Comparison of ENCODE assay signal across 20 cellular contexts in genomic region chr5:9482381-9482780, GRCh38.
DNase-seq lines count a peak whose midpoint lies in the region; ATAC-seq and TF ChIP-seq lines count a peak whose summit lies in the region.
"Had no signal": no experiment of that assay in that cellular context is flagged by ENCODE, and none has a peak within 500 bp of the region (broad histone marks: within the 10 kb centered on the region; RNA-seq: fewer than 3 reads in every experiment).

No MANE protein-coding gene starts in this region.

- H2BK12ac ChIP-seq in mesenchymal stem cell (ENCODE audit: low read length in 2 of 2), result peak overlapping the region; percentile 34 to 91

- peak overlapping the region; percentile 91 for H4K5ac ChIP-seq in IMR-90 (ENCODE audit: low read depth, low read length)

- H2BK15ac ChIP-seq in IMR-90 (ENCODE audit: low read depth, low read length), result peak overlapping the region; percentile 58; the same call in 2 of the 3 replicates
- H2BK15ac ChIP-seq in mesenchymal stem cell (ENCODE audit: low read depth, poor library complexity, severe bottlenecking), result no peak overlapping the region

- H3K27ac ChIP-seq in GM23248, result 0 out of 2 replicates have a peak overlapping the region, but pooled peaks have one; percentile 16
- peak overlapping the region; percentile 2; the same call in 1 of the 2 replicates for H3K27ac ChIP-seq in IMR-90 (ENCODE audit: insufficient read depth, low read length)
- H3K27ac ChIP-seq in mesenchymal stem cell (ENCODE audit: low read length, poor library complexity, severe bottlenecking), result no peak overlapping the region
- H3K27ac ChIP-seq in smooth muscle cell (ENCODE audit: low read depth), result peak overlapping the region; percentile 79
- H3K27ac ChIP-seq: A549; BLaER1 treated with 17β-estradiol and CSF1 and Interleukin-3, amounts not matched to agents 10 nM and 100 nM had no signal

- H3F3A ChIP-seq in GM23248 (ENCODE audit: insufficient read depth) (peaks cover 32% of the 10 kb centered on the region), smooth muscle cell (ENCODE audit: low read depth) (peaks cover 17% of the 10 kb centered on the region)

- 0 out of 2 replicates have a peak overlapping the region, but pooled peaks have one; percentile 13 for H3K56ac ChIP-seq in IMR-90 (ENCODE audit: extremely low read depth, insufficient read depth, low read length)

- H3K9ac ChIP-seq in GM23248 (no peak overlapping the region), IMR-90 (ENCODE audit: low read depth, low read length) (no peak overlapping the region), mesenchymal stem cell (ENCODE audit: low read length) (no peak overlapping the region), smooth muscle cell (ENCODE audit: low read depth) (no peak overlapping the region)
- H3K9ac ChIP-seq: BLaER1 treated with 17β-estradiol and CSF1 and Interleukin-3, amounts not matched to agents 10 nM and 100 nM had no signal

- CTCF ChIA-PET in IMR-90 (lab: Yijun Ruan, JAX), result no interaction called here

- H3K4me1 ChIP-seq in GM23248 (ENCODE audit: insufficient read depth) (peaks cover 40% of the 10 kb centered on the region), IMR-90 (ENCODE audit: control insufficient read depth, insufficient read depth, low read length) (peaks cover 12% of the 10 kb centered on the region), mesenchymal stem cell (ENCODE audit: control insufficient read depth, insufficient read depth, low read depth, low read length) (peaks cover 3% of the 10 kb centered on the region), smooth muscle cell (ENCODE audit: low read depth) (peaks cover 14% of the 10 kb centered on the region)
- H3K4me1 ChIP-seq: A549, BE2C, HAP-1 had no signal

- H4K8ac ChIP-seq in IMR-90 (ENCODE audit: low read depth in 2 of 2, low read length in 2 of 2) (peak overlapping the region; percentile 65 to 76), mesenchymal stem cell (ENCODE audit: low read length) (peak overlapping the region; percentile 43)

- 100% methylated on average over 2 of the region's 2 CpGs for WGBS in GM23248 (ENCODE audit: low coverage in 1 of 2, low lambda C conversion rate in 2 of 2, missing lambda C conversion rate in 2 of 2), 2 experiments
- WGBS in IMR-90 (ENCODE audit: extremely low coverage in 2 of 2, insufficient read length in 1 of 2), 2 experiments, result no CpG with 5 or more reads among the region's 2 CpGs
- WGBS in mesenchymal stem cell, result 93% methylated on average over 2 of the region's 2 CpGs
- 100% methylated on average over 2 of the region's 2 CpGs for WGBS in smooth muscle cell (ENCODE audit: low lambda C conversion rate)

- no peak for DNase-seq in GM23248
- DNase-seq in IMR-90, result no peak
- DNase-seq in mesenchymal stem cell, result no peak
- no peak for DNase-seq in smooth muscle cell (lab: John Stamatoyannopoulos, UW; ENCODE audit: unreplicated experiment)
- no peak for DNase-seq in NCI-H1105 (lab: John Stamatoyannopoulos, UW)
- DNase-seq in DMS 273 (lab: John Stamatoyannopoulos, UW; ENCODE audit: unreplicated experiment), result no peak
- DNase-seq: 8988T; ACHN; AML-193; BE2C; Calu3; CD4-positive, alpha-beta T cell; CD8-positive, alpha-beta memory T cell; DMS153; DND-41; GOT3 had no signal

- H3K79me1 ChIP-seq in IMR-90 (ENCODE audit: low read depth in 1 of 2, low read length in 2 of 2), result peaks cover 24 to 75% of the 10 kb centered on the region in 2 experiments
- peaks cover 24% of the 10 kb centered on the region for H3K79me1 ChIP-seq in mesenchymal stem cell (replicated peaks; ENCODE audit: low read length, poor library complexity, severe bottlenecking)

- no peak for ATAC-seq in IMR-90 (ENCODE audit: low read depth)
- no peak for ATAC-seq in HG02970 (IDR thresholded peaks at IDR 0.05; ENCODE audit: low FRiP score, unreplicated experiment)
- ATAC-seq: A549 had no signal

- no peak overlapping the region for H2AK9ac ChIP-seq in IMR-90 (replicated peaks; ENCODE audit: low read depth, low read length, poor library complexity)

- peaks cover 38% of the 10 kb centered on the region for H3K79me2 ChIP-seq in GM23248 (ENCODE audit: insufficient read depth)
- H3K79me2 ChIP-seq in smooth muscle cell (ENCODE audit: low read depth), result peaks cover 48% of the 10 kb centered on the region

- H3K14ac ChIP-seq in IMR-90 (replicated peaks; ENCODE audit: low read depth, low read length), result peak overlapping the region; percentile 77
- no peak overlapping the region for H3K14ac ChIP-seq in mesenchymal stem cell (ENCODE audit: low read length in 2 of 2)

- no TSS peak for BruUV-seq in IMR-90 (replicated peaks; lab: Mats Ljungman, UMichigan)

- no peaks in the 10 kb centered on the region for H3K9me3 ChIP-seq in GM23248 (ENCODE audit: low read depth)
- H3K9me3 ChIP-seq in IMR-90 (ENCODE audit: control insufficient read depth, insufficient read depth, low read length), result peaks cover 9% of the 10 kb centered on the region
- peaks cover 15% of the 10 kb centered on the region for H3K9me3 ChIP-seq in mesenchymal stem cell (ENCODE audit: control insufficient read depth, low read length)
- peaks cover 7% of the 10 kb centered on the region for H3K9me3 ChIP-seq in smooth muscle cell (replicated peaks; ENCODE audit: low read depth)
- H3K9me3 ChIP-seq: A549, BE2C, HAP-1 had no signal

- peak overlapping the region; percentile 72 for H2BK20ac ChIP-seq in IMR-90 (ENCODE audit: low read depth, low read length)

- dilution Hi-C loops in IMR-90 (cut with HindIII; ENCODE audit: low sequenced_read_pairs, unreplicated experiment), result no loop called here

- H4K91ac ChIP-seq in IMR-90 (ENCODE audit: insufficient read depth, low read depth, low read length), result peak overlapping the region; percentile 74
- H4K91ac ChIP-seq in mesenchymal stem cell (ENCODE audit: low read length), result peak overlapping the region; percentile 44

- peaks cover 4% of the 10 kb centered on the region for H3K9me1 ChIP-seq in IMR-90 (ENCODE audit: insufficient read depth, low read length)

- H3K27me3 ChIP-seq in GM23248 (replicated peaks; ENCODE audit: insufficient read depth), result no peaks in the 10 kb centered on the region
- H3K27me3 ChIP-seq in IMR-90 (ENCODE audit: control insufficient read depth, insufficient read depth, low read length), result no peaks in the 10 kb centered on the region
- H3K27me3 ChIP-seq in mesenchymal stem cell (ENCODE audit: control insufficient read depth in 1 of 2, insufficient read depth in 1 of 2, low read length in 2 of 2), result no peaks in the 10 kb centered on the region
- H3K27me3 ChIP-seq in smooth muscle cell (ENCODE audit: low read depth), result no peaks in the 10 kb centered on the region
- H3K27me3 ChIP-seq: BE2C; BLaER1 treated with 17β-estradiol and CSF1 and Interleukin-3, amounts not matched to agents 10 nM and 100 nM had no signal

- intact Hi-C loops in IMR-90 (cut with micrococcal nuclease), result no loop called here

- no peak overlapping the region for H2AFZ ChIP-seq in GM23248
- H2AFZ ChIP-seq in IMR-90 (replicated peaks; ENCODE audit: low read length, poor library complexity), result no peak overlapping the region
- H2AFZ ChIP-seq in mesenchymal stem cell (ENCODE audit: low read depth, low read length), result no peak overlapping the region
- H2AFZ ChIP-seq in smooth muscle cell (ENCODE audit: low read depth), result no peak overlapping the region

- H2BK5ac ChIP-seq in IMR-90 (ENCODE audit: low read depth, low read length, poor library complexity, severe bottlenecking) (peak overlapping the region; percentile 74), mesenchymal stem cell (ENCODE audit: low read depth, low read length, poor library complexity, severe bottlenecking) (no peak overlapping the region)

- H3K9me2 ChIP-seq in GM23248 (ENCODE audit: insufficient read depth), result no peaks in the 10 kb centered on the region

- TF ChIP-seq CTCF in IMR-90 (conservative IDR thresholded peaks at IDR 0.05; ENCODE audit: low read depth, low read length), result no peak
- no peak for TF ChIP-seq CTCF in smooth muscle cell (IDR thresholded peaks at IDR 0.05; ENCODE audit: borderline replicate concordance, insufficient read depth, poor library complexity, severe bottlenecking)

- POLR2A ChIA-PET in IMR-90 (lab: Charles Lee; ENCODE audit: unreplicated experiment), result no interaction called here

- H4K20me1 ChIP-seq in GM23248 (ENCODE audit: insufficient read depth) (no peaks in the 10 kb centered on the region), IMR-90 (ENCODE audit: insufficient read depth, low read length) (no peaks in the 10 kb centered on the region), smooth muscle cell (ENCODE audit: low read depth) (no peaks in the 10 kb centered on the region)
- H4K20me1 ChIP-seq: BLaER1 treated with 17β-estradiol and CSF1 and Interleukin-3, amounts not matched to agents 10 nM and 100 nM had no signal

- H3K36me3 ChIP-seq in GM23248 (ENCODE audit: low read depth) (no peaks in the 10 kb centered on the region), IMR-90 (ENCODE audit: control insufficient read depth, insufficient read depth, low read length) (no peaks in the 10 kb centered on the region), mesenchymal stem cell (ENCODE audit: control insufficient read depth in 1 of 2, insufficient read depth in 2 of 2, low read depth in 1 of 2, low read length in 2 of 2) (peaks cover 0 to 3% of the 10 kb centered on the region in 2 experiments), smooth muscle cell (ENCODE audit: low read depth) (peaks cover 6% of the 10 kb centered on the region)
- H3K36me3 ChIP-seq: BE2C; BLaER1 treated with 17β-estradiol and CSF1 and Interleukin-3, amounts not matched to agents 10 nM and 100 nM; HAP-1 had no signal

- H2AK5ac ChIP-seq in IMR-90 (ENCODE audit: low read depth, low read length), result peak overlapping the region; percentile 87
- peak overlapping the region; percentile 63 for H2AK5ac ChIP-seq in mesenchymal stem cell (ENCODE audit: low read length, severe bottlenecking)

- H3K4ac ChIP-seq in IMR-90 (ENCODE audit: low read depth, low read length) (peak overlapping the region; percentile 88), mesenchymal stem cell (ENCODE audit: low read depth in 1 of 2, low read length in 2 of 2) (peak overlapping the region; percentile 36 to 71)

- H2BK120ac ChIP-seq in IMR-90 (ENCODE audit: low read depth, low read length) (peak overlapping the region; percentile 95), mesenchymal stem cell (ENCODE audit: low read depth, low read length) (no peak overlapping the region)

- no peak overlapping the region for H3K4me2 ChIP-seq in GM23248 (ENCODE audit: unreplicated experiment)
- H3K4me2 ChIP-seq in IMR-90 (ENCODE audit: low read depth, low read length), result no peak overlapping the region
- H3K4me2 ChIP-seq in mesenchymal stem cell (ENCODE audit: low read length, poor library complexity, severe bottlenecking), result no peak overlapping the region
- H3K4me2 ChIP-seq in smooth muscle cell, result no peak overlapping the region
- H3K4me2 ChIP-seq: A549 had no signal

- H3K23ac ChIP-seq in IMR-90 (ENCODE audit: low read depth, low read length) (peak overlapping the region; percentile 26), mesenchymal stem cell (ENCODE audit: low read length in 2 of 2) (no peak overlapping the region)

- H3K18ac ChIP-seq in IMR-90 (ENCODE audit: low read depth, low read length) (peak overlapping the region; percentile 64), mesenchymal stem cell (ENCODE audit: low read depth in 1 of 2, low read length in 2 of 2) (peak overlapping the region; percentile 15 to 60)

- TF ChIP-seq POLR2A in IMR-90 (IDR thresholded peaks at IDR 0.05; ENCODE audit: low read depth, low read length), result no peak

- H3K4me3 ChIP-seq in GM23248 (no peak overlapping the region), IMR-90 (ENCODE audit: insufficient read depth, low read depth, low read length) (no peak overlapping the region), mesenchymal stem cell (ENCODE audit: insufficient read depth in 1 of 2, low read depth in 1 of 2, low read length in 2 of 2) (no peak overlapping the region), smooth muscle cell (no peak overlapping the region)
- H3K4me3 ChIP-seq: A549; BLaER1 treated with 17β-estradiol and CSF1 and Interleukin-3, amounts not matched to agents 10 nM and 100 nM; HAP-1 had no signal

- in situ Hi-C loops in GM23248 (cut with MboI) (no loop called here), IMR-90 (cut with MboI; ENCODE audit: low sequenced_read_pairs) (no loop called here)

- no peak for TF ChIP-seq RAD21 in IMR-90 (IDR thresholded peaks at IDR 0.05; ENCODE audit: low read length)
